In genomic region chr6:34934516-34934915, GRCh38 we compare ENCODE assay signal across 13 cellular contexts. TPM values are rescaled to one million over a fixed set of nuclear protein-coding genes. Genes with fewer than 3 reads are reported as not detected.
A peak's percentile ranks its signal among the peaks of the same experiment; 100 is the strongest.
DNase-seq lines count a peak whose midpoint lies in the region; ATAC-seq and TF ChIP-seq lines count a peak whose summit lies in the region.
"Had no signal": no experiment of that assay in that cellular context is flagged by ENCODE, and none has a peak within 500 bp of the region (broad histone marks: within the 10 kb centered on the region; RNA-seq: fewer than 3 reads in every experiment).

No MANE protein-coding gene starts in this region.

- H3K27me3 ChIP-seq in heart right ventricle (no peaks in the 10 kb centered on the region), prostate gland (replicated peaks; ENCODE audit: insufficient read depth) (no peaks in the 10 kb centered on the region)
- H3K27me3 ChIP-seq: BLaER1 treated with 17β-estradiol and CSF1 and Interleukin-3, amounts not matched to agents 10 nM and 100 nM had no signal

- H3K27ac ChIP-seq in HEK293 (ENCODE audit: extremely low read depth, low read depth, low read length) (no peak overlapping the region), heart right ventricle (peak overlapping the region in 7 of 10 donors; percentile 0 to 48 (median 26)), prostate gland (no peak overlapping the region)

- H3K36me3 ChIP-seq in HEK293 (ENCODE audit: control insufficient read depth in 2 of 2, insufficient read depth in 1 of 2, low read length in 2 of 2) (no peaks in the 10 kb centered on the region), heart right ventricle (no peaks in the 10 kb centered on the region), prostate gland (no peaks in the 10 kb centered on the region)

- no peaks in the 10 kb centered on the region for H3K27me3 Mint-ChIP-seq in MCF 10A (ENCODE audit: insufficient read depth, unreplicated experiment)
- no peaks in the 10 kb centered on the region for H3K27me3 Mint-ChIP-seq in activated CD4-positive, alpha-beta T cell treated with anti-CD3 and anti-CD28 coated beads for 36 hours

- H3K9me3 ChIP-seq in HEK293 (ENCODE audit: control insufficient read depth, insufficient read depth, low read depth, low read length) (no peaks in the 10 kb centered on the region), heart right ventricle (no peaks in the 10 kb centered on the region), prostate gland (no peaks in the 10 kb centered on the region)
- H3K9me3 ChIP-seq: BLaER1 treated with 17β-estradiol and CSF1 and Interleukin-3, amounts not matched to agents 10 nM and 100 nM had no signal

- no peaks in the 10 kb centered on the region for H3K9me3 Mint-ChIP-seq in MCF 10A (ENCODE audit: unreplicated experiment)
- H3K9me3 Mint-ChIP-seq in activated CD4-positive, alpha-beta T cell treated with anti-CD3 and anti-CD28 coated beads for 36 hours (ENCODE audit: low read depth), result no peaks in the 10 kb centered on the region
- H3K9me3 Mint-ChIP-seq: T-helper 1 cell treated with Interleukin-12 subunit alpha and Interleukin-12 subunit beta and Interleukin-4 antibody, amounts not matched to agents 30 μg/mL and 1 μg/mL, for 36 hours had no signal

- H3K4me3 ChIP-seq in HEK293 (ENCODE audit: low read depth, low read length) (no peak overlapping the region), heart right ventricle (no peak overlapping the region), prostate gland (no peak overlapping the region)
- H3K4me3 ChIP-seq: BLaER1 treated with 17β-estradiol and CSF1 and Interleukin-3, amounts not matched to agents 10 nM and 100 nM had no signal

- CTCF ChIA-PET in HEK293 (lab: Yijun Ruan, JAX), result interaction anchor here (0.9 kb wide), 1 partner anchor 19 kb away, joined by 5 read pairs; no protein-coding TSS in a partner anchor
- CTCF ChIA-PET in MCF 10A (lab: Yijun Ruan, JAX), result no interaction called here
- CTCF ChIA-PET in activated CD4-positive, alpha-beta T cell treated with anti-CD3 and anti-CD28 coated beads for 36 hours (lab: Charles Lee), result no interaction called here

- WGBS in heart right ventricle, 2 donors, result 6 to 11% methylated on average over 5 of the region's 5 CpGs
- 15% methylated on average over 5 of the region's 5 CpGs for WGBS in prostate gland

- no peak overlapping the region for H3K4me3 Mint-ChIP-seq in MCF 10A (ENCODE audit: unreplicated experiment)
- no peak overlapping the region for H3K4me3 Mint-ChIP-seq in activated CD4-positive, alpha-beta T cell treated with anti-CD3 and anti-CD28 coated beads for 36 hours
- H3K4me3 Mint-ChIP-seq: T-helper 1 cell treated with Interleukin-12 subunit alpha and Interleukin-12 subunit beta and Interleukin-4 antibody, amounts not matched to agents 30 μg/mL and 1 μg/mL, for 36 hours had no signal

- ATAC-seq in heart right ventricle (peak; percentile 77 to 90 (median 80)), HG02981 (IDR thresholded peaks at IDR 0.05; ENCODE audit: unreplicated experiment) (no peak), GM21717 (IDR thresholded peaks at IDR 0.05; ENCODE audit: unreplicated experiment) (no peak), GM21825 (IDR thresholded peaks at IDR 0.05; ENCODE audit: unreplicated experiment) (no peak)
- ATAC-seq in activated CD4-positive, alpha-beta T cell treated with anti-CD3 and anti-CD28 coated beads for 36 hours, result no peak
- ATAC-seq: HCT116 had no signal

- no peak for TF ChIP-seq POLR2A in prostate gland (IDR thresholded peaks at IDR 0.05)

- intact Hi-C loops in MCF 10A (cut with micrococcal nuclease), result no loop called here
- intact Hi-C loops in heart right ventricle (cut with DNase I), result loop anchor here in 2 of 10 donors (2.0 to 5.0 kb wide), 2 partner anchors 30 to 37 kb away; no protein-coding TSS in a partner anchor
- intact Hi-C loops in prostate gland (cut with DNase I), result no loop called here
- intact Hi-C loops in activated CD4-positive, alpha-beta T cell treated with anti-CD3 and anti-CD28 coated beads for 36 hours (cut with DNase I, micrococcal nuclease), result no loop called here

- H3K27ac Mint-ChIP-seq in MCF 10A (ENCODE audit: low read depth, unreplicated experiment), result no peak overlapping the region
- H3K27ac Mint-ChIP-seq in activated CD4-positive, alpha-beta T cell treated with anti-CD3 and anti-CD28 coated beads for 36 hours, result no peak overlapping the region
- H3K27ac Mint-ChIP-seq: T-helper 1 cell treated with Interleukin-12 subunit alpha and Interleukin-12 subunit beta and Interleukin-4 antibody, amounts not matched to agents 30 μg/mL and 1 μg/mL, for 36 hours had no signal

- no peak for TF ChIP-seq CTCF in HEK293 (tag by site-specific recombination; IDR thresholded peaks at IDR 0.05)
- no peak for TF ChIP-seq CTCF in MCF 10A (IDR thresholded peaks at IDR 0.05; ENCODE audit: unreplicated experiment)
- no peak for TF ChIP-seq CTCF in heart right ventricle (IDR thresholded peaks at IDR 0.05)
- no peak for TF ChIP-seq CTCF in prostate gland (IDR thresholded peaks at IDR 0.05)

- peak; percentile 87 for DNase-seq in MCF 10A (ENCODE audit: unreplicated experiment)
- peak; percentile 86 to 89 for DNase-seq in heart right ventricle
- DNase-seq in prostate gland (ENCODE audit: low spot score), result peak; percentile 76
- DNase-seq in activated CD4-positive, alpha-beta T cell treated with anti-CD3 and anti-CD28 coated beads for 36 hours, result no peak
- DNase-seq: activated CD8-positive, alpha-beta memory T cell treated with anti-CD3 and anti-CD28 coated beads, Interleukin-2, amount 50 U/mL, for 4 hours; small intestine had no signal

- no peaks in the 10 kb centered on the region; the same call in 1 of the 2 replicates for H3K4me1 ChIP-seq in HEK293 (ENCODE audit: control insufficient read depth, insufficient read depth, low read length)
- peaks cover 8 to 57% (median 48%) of the 10 kb centered on the region in 9 donors for H3K4me1 ChIP-seq in heart right ventricle
- H3K4me1 ChIP-seq in prostate gland (replicated peaks), result no peaks in the 10 kb centered on the region

- BruUV-seq in MCF 10A (replicated peaks; lab: Mats Ljungman, UMichigan), result no TSS peak

- POLR2A ChIA-PET in HEK293 (lab: Yijun Ruan, JAX), result no interaction called here
- POLR2A ChIA-PET in MCF 10A (lab: Yijun Ruan, JAX), result interaction anchor here (0.8 to 2.7 kb wide), 2 partner anchors 8 to 47 kb away, joined by 3 to 12 read pairs; partner anchors contain the start of gene TAF11
- POLR2A ChIA-PET in activated CD4-positive, alpha-beta T cell treated with anti-CD3 and anti-CD28 coated beads for 36 hours (lab: Charles Lee), result no interaction called here

- H3K36me3 Mint-ChIP-seq in MCF 10A (ENCODE audit: insufficient read depth, unreplicated experiment), result no peaks in the 10 kb centered on the region
- H3K36me3 Mint-ChIP-seq in activated CD4-positive, alpha-beta T cell treated with anti-CD3 and anti-CD28 coated beads for 36 hours (ENCODE audit: low read depth), result no peaks in the 10 kb centered on the region

- H3K4me1 Mint-ChIP-seq in MCF 10A (ENCODE audit: insufficient read depth, unreplicated experiment), result peaks cover 8% of the 10 kb centered on the region
- H3K4me1 Mint-ChIP-seq in activated CD4-positive, alpha-beta T cell treated with anti-CD3 and anti-CD28 coated beads for 36 hours, result no peaks in the 10 kb centered on the region

TF ChIP-seq in HEK293, 187 proteins besides CTCF, POLR2A, EP300 and RAD21 (continues in another document):
- no peak for TF ChIP-seq ZNF341 (tag by site-specific recombination; IDR thresholded peaks at IDR 0.05; ENCODE audit: low read depth)
- TF ChIP-seq KLF1 (tag by site-specific recombination; IDR thresholded peaks at IDR 0.05), result no peak; the same call in 1 of the 2 replicates
- peak; percentile 79 for TF ChIP-seq SCRT2 (tag by site-specific recombination; IDR thresholded peaks at IDR 0.05)
- TF ChIP-seq SCRT1 (tag by site-specific recombination; IDR thresholded peaks at IDR 0.05; ENCODE audit: borderline replicate concordance), result peak; percentile 65; the same call in 1 of the 2 replicates
- no peak for TF ChIP-seq REST (tag by site-specific recombination; IDR thresholded peaks at IDR 0.05)

RNA-seq across cellular contexts. Expression of gene ANKS1A, which starts 45.5 kb away (rescaled TPM):
- 13.8 and 14.0 TPM in 2 replicates for total RNA-seq in MCF 10A (2022)
- total RNA-seq in heart right ventricle, result 10 to 100 TPM; 24.7 to 36.3 (median 30.9) TPM
- polyA plus RNA-seq in heart right ventricle, result 10 to 100 TPM in 1 of 2 donors, 1 to 10 TPM in 1; 7.1 to 17.8 TPM
- total RNA-seq in prostate gland, result 10 to 100 TPM; 20.5 to 68.4 TPM
- total RNA-seq in activated CD4-positive, alpha-beta T cell treated with anti-CD3 and anti-CD28 coated beads for 36 hours, result 1 to 10 TPM; 7.4 to 9.1 TPM

RNA-seq across cellular contexts. Expression of gene TAF11, which starts 46.7 kb away (rescaled TPM):
- 16.5 and 22.2 TPM in 2 replicates for total RNA-seq in MCF 10A (2022)
- 10 to 100 TPM; 16.3 to 22.1 (median 17.6) TPM for total RNA-seq in heart right ventricle
- polyA plus RNA-seq in heart right ventricle, result 10 to 100 TPM; 24.9 to 50.2 TPM
- total RNA-seq in prostate gland, result 10 to 100 TPM; 14.8 to 38.6 TPM
- total RNA-seq in activated CD4-positive, alpha-beta T cell treated with anti-CD3 and anti-CD28 coated beads for 36 hours, result 10 to 100 TPM; 28.7 to 32.3 TPM

Comparison
In these comparisons a context has a peak if more than half of its experiments do, and no peak if none do; other contexts are left out.
1. H3K27ac ChIP-seq: peak in heart right ventricle (7 of 10); none in HEK293 (single experiment) and prostate gland (0 of 2).
2. ATAC-seq: peak in heart right ventricle (8 of 8); none in HG02981 (single experiment), GM21717 (single experiment), GM21825 (single experiment) and activated CD4-positive, alpha-beta T cell treated with anti-CD3 and anti-CD28 coated beads for 36 hours (single experiment).